ENCODE assay signal across 26 cellular contexts in the genomic region with DNA sequence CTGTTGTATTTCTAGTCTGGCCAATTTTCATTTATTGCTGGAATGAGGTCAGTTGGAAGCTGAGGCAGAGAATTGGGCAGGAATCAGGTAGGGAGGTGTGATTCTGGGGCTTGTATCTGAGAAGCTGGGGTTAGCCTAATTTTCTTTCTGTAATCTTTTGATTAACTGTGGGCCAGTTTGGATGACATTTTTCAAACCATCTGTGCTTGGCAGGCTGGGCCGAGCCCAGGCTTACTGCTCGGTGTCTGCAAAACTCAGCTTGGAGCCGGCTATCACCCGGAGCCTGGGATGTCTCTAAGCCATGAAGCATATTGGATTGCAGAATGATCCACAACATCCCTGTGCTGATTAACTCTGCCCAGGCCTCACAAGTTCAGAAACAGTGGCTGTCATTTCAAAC. TPM values are rescaled to one million over a fixed set of nuclear protein-coding genes. Genes with fewer than 3 reads are reported as not detected.
DNase-seq lines count a peak whose midpoint lies in the region; ATAC-seq and TF ChIP-seq lines count a peak whose summit lies in the region.
"Had no signal": no experiment of that assay in that cellular context is flagged by ENCODE, and none has a peak within 500 bp of the region (broad histone marks: within the 10 kb centered on the region; RNA-seq: fewer than 3 reads in every experiment).

No MANE protein-coding gene starts in this region.

- no peaks in the 10 kb centered on the region for H3K27me3 ChIP-seq in left ventricle myocardium inferior (ENCODE audit: low read depth)
- H3K27me3 ChIP-seq in layer of hippocampus (ENCODE audit: control insufficient read depth, insufficient read depth, low read length): no peaks in the 10 kb centered on the region
- H3K27me3 ChIP-seq in mesendoderm (ENCODE audit: insufficient read depth, low read length, poor library complexity): no peaks in the 10 kb centered on the region
- H3K27me3 ChIP-seq: ascending aorta had no signal

- H3K4me3 ChIP-seq in left ventricle myocardium inferior: no peak overlapping the region
- H3K4me3 ChIP-seq in mesendoderm (ENCODE audit: low read length): no peak overlapping the region
- H3K4me3 ChIP-seq: ascending aorta, thoracic aorta had no signal

- no peaks in the 10 kb centered on the region for H3K36me3 ChIP-seq in left ventricle myocardium inferior
- no peaks in the 10 kb centered on the region for H3K36me3 ChIP-seq in mesendoderm (ENCODE audit: control insufficient read depth, insufficient read depth, low read length)
- H3K36me3 ChIP-seq: ascending aorta, thoracic aorta had no signal

- no peaks in the 10 kb centered on the region for H3K79me1 ChIP-seq in mesendoderm (ENCODE audit: low read length)

- no peaks in the 10 kb centered on the region for H3K9me3 Mint-ChIP-seq in stimulated activated effector memory CD8-positive, alpha-beta T cell treated with anti-CD3 and anti-CD28 coated beads, Interleukin-12 subunit alpha, Interleukin-12 subunit beta, amount 100 ng/mL, for 72 hours
- H3K9me3 Mint-ChIP-seq: activated CD4-positive, alpha-beta memory T cell treated with anti-CD3 and anti-CD28 coated beads, Interleukin-2, amount 10 ng/mL, durations not matched to agents 7 days and 5 days; HFFc6; WTC11 had no signal

- H3K4ac ChIP-seq in mesendoderm (ENCODE audit: low read depth, low read length): no peak overlapping the region

- WGBS in mesendoderm (ENCODE audit: extremely low coverage, insufficient coverage, low lambda C conversion rate): no CpG with 5 or more reads among the region's 4 CpGs

- H3K9me3 ChIP-seq in left ventricle myocardium inferior (replicated peaks): no peaks in the 10 kb centered on the region
- H3K9me3 ChIP-seq: ascending aorta, thoracic aorta had no signal

- H3K23ac ChIP-seq in mesendoderm (ENCODE audit: low read length): no peak overlapping the region

- no peak overlapping the region for H3K4me2 ChIP-seq in mesendoderm (ENCODE audit: low read length)

- peak overlapping the region; percentile 32 for H3K27ac Mint-ChIP-seq in stimulated activated effector memory CD8-positive, alpha-beta T cell treated with anti-CD3 and anti-CD28 coated beads, Interleukin-12 subunit alpha, Interleukin-12 subunit beta, amount 100 ng/mL, for 72 hours
- H3K27ac Mint-ChIP-seq: activated CD4-positive, alpha-beta memory T cell treated with anti-CD3 and anti-CD28 coated beads, Interleukin-2, amount 10 ng/mL, durations not matched to agents 7 days and 5 days; activated naive CD8-positive, alpha-beta T cell; HFFc6; progenitor cell of endocrine pancreas; WTC11 had no signal

- H3K4me1 Mint-ChIP-seq in stimulated activated effector memory CD8-positive, alpha-beta T cell treated with anti-CD3 and anti-CD28 coated beads, Interleukin-12 subunit alpha, Interleukin-12 subunit beta, amount 100 ng/mL, for 72 hours: no peaks in the 10 kb centered on the region
- H3K4me1 Mint-ChIP-seq: activated CD4-positive, alpha-beta memory T cell treated with anti-CD3 and anti-CD28 coated beads, Interleukin-2, amount 10 ng/mL, durations not matched to agents 7 days and 5 days had no signal

- no peak overlapping the region for H4K8ac ChIP-seq in mesendoderm (ENCODE audit: low read depth, low read length)

- H2BK5ac ChIP-seq in mesendoderm (ENCODE audit: low read length): no peak overlapping the region

- no peak overlapping the region for H3K56ac ChIP-seq in mesendoderm (ENCODE audit: low read length)

- TF ChIP-seq CTCF in left ventricle myocardium inferior (IDR thresholded peaks at IDR 0.05; ENCODE audit: borderline replicate concordance): no peak

- H3K9ac ChIP-seq in mesendoderm (ENCODE audit: low read length): no peak overlapping the region

- H2BK120ac ChIP-seq in mesendoderm (ENCODE audit: low read depth, low read length): no peak overlapping the region

- no peaks in the 10 kb centered on the region for H3K79me2 ChIP-seq in mesendoderm (ENCODE audit: control insufficient read depth, insufficient read depth, low read length)

- H3K4me3 Mint-ChIP-seq in stimulated activated effector memory CD8-positive, alpha-beta T cell treated with anti-CD3 and anti-CD28 coated beads, Interleukin-12 subunit alpha, Interleukin-12 subunit beta, amount 100 ng/mL, for 72 hours: no peak overlapping the region
- H3K4me3 Mint-ChIP-seq: activated CD4-positive, alpha-beta memory T cell treated with anti-CD3 and anti-CD28 coated beads, Interleukin-2, amount 10 ng/mL, durations not matched to agents 7 days and 5 days; activated naive CD8-positive, alpha-beta T cell; HFFc6; WTC11 had no signal

- H3K4me1 ChIP-seq in left ventricle myocardium inferior (peaks cover 53% of the 10 kb centered on the region), mesendoderm (ENCODE audit: control insufficient read depth, low read depth, low read length) (no peaks in the 10 kb centered on the region)
- H3K4me1 ChIP-seq: ascending aorta had no signal

- H3K27ac ChIP-seq in left ventricle myocardium inferior (replicated peaks) (peak overlapping the region; percentile 75), layer of hippocampus (ENCODE audit: low read depth, low read length) (peak overlapping the region; percentile 30), mesendoderm (ENCODE audit: low read depth, low read length) (no peak overlapping the region)

- H3K36me3 Mint-ChIP-seq in stimulated activated effector memory CD8-positive, alpha-beta T cell treated with anti-CD3 and anti-CD28 coated beads, Interleukin-12 subunit alpha, Interleukin-12 subunit beta, amount 100 ng/mL, for 72 hours: no peaks in the 10 kb centered on the region
- H3K36me3 Mint-ChIP-seq: activated naive CD8-positive, alpha-beta T cell; WTC11 had no signal

- no peak overlapping the region for H2AK5ac ChIP-seq in mesendoderm (ENCODE audit: low read length)

- H2BK15ac ChIP-seq in mesendoderm (replicated peaks; ENCODE audit: low read depth): no peak overlapping the region

- H4K5ac ChIP-seq in mesendoderm (ENCODE audit: low read length): no peak overlapping the region

- DNase-seq in left ventricle myocardium inferior (no peak), Right ventricle myocardium superior (no peak), foreskin melanocyte (no peak), mesendoderm (no peak), NCI-H526 treated with DMSO at 0.1 percent for 48 hours (lab: John Stamatoyannopoulos, UW) (no peak)
- DNase-seq in stimulated activated effector memory CD8-positive, alpha-beta T cell treated with anti-CD3 and anti-CD28 coated beads, Interleukin-12 subunit alpha, Interleukin-12 subunit beta, amount 100 ng/mL, for 72 hours (ENCODE audit: low spot score in 2 of 2): no peak
- DNase-seq: activated CD4-positive, alpha-beta memory T cell treated with anti-CD3 and anti-CD28 coated beads, Interleukin-2, amount 10 ng/mL, durations not matched to agents 7 days and 5 days; central memory CD4-positive, alpha-beta T cell; HFFc6; KG1; MM.1S; NCI-H1417; NCI-H2081 treated with DMSO at 0.1 percent for 48 hours; NCI-H446; SHP77; T-helper 9 cell had no signal

- intact Hi-C loops in left ventricle myocardium inferior (cut with micrococcal nuclease): no loop called here
- intact Hi-C loops in Right ventricle myocardium superior (cut with DNase I): no loop called here

- ATAC-seq in Right ventricle myocardium superior (ENCODE audit: poor library complexity): no peak
- ATAC-seq in stimulated activated effector memory CD8-positive, alpha-beta T cell treated with anti-CD3 and anti-CD28 coated beads, Interleukin-12 subunit alpha, Interleukin-12 subunit beta, amount 100 ng/mL, for 72 hours: no peak
- no peak for ATAC-seq in HG02970 (IDR thresholded peaks at IDR 0.05; ENCODE audit: low FRiP score, unreplicated experiment)
- ATAC-seq: left lobe of liver, WTC11 had no signal

- no peak overlapping the region for H3K18ac ChIP-seq in mesendoderm (ENCODE audit: low read length)

RNA-seq across cellular contexts. Expression of a gene that starts 26.5 kb away (rescaled TPM):
- total RNA-seq in left ventricle myocardium inferior (1.3 TPM), Right ventricle myocardium superior (0.65 TPM)
- 0.48 TPM for polyA plus RNA-seq in mesendoderm (2013, experiment 1 of 2)
- 0.42 TPM for polyA plus RNA-seq in mesendoderm (2013, experiment 2 of 2)
- total RNA-seq: A172; activated CD4-positive, alpha-beta memory T cell treated with anti-CD3 and anti-CD28 coated beads, Interleukin-2, amount 10 ng/mL, durations not matched to agents 7 days and 5 days; HFFc6; progenitor cell of endocrine pancreas had no signal
- polyA plus RNA-seq: neural cell had no signal
